Comparison of ENCODE assay signal across 10 cellular contexts in genomic region chr10:24748214-24748613, GRCh38.
"Had no signal": no experiment of that assay in that cellular context is flagged by ENCODE, and none has a peak within 500 bp of the region (broad histone marks: within the 10 kb centered on the region; RNA-seq: fewer than 3 reads in every experiment).

No MANE protein-coding gene starts in this region.

- DNase-seq: GM23248, GOT3, H7, H9, HCEC 1CT, HFFc6 had no signal

- H3K36me3 ChIP-seq: HAP-1 had no signal

- H3K4me3 ChIP-seq: GM23248, GM23338, HAP-1 had no signal

- H3K4me2 ChIP-seq: GM23338 had no signal

- ATAC-seq: GM23338, HCT116 had no signal

- H3K27ac ChIP-seq: GM23248 had no signal

- H3K9me3 ChIP-seq: HAP-1 had no signal

- H2AFZ ChIP-seq: GM23248, GM23338 had no signal

- FAIRE-seq: H1 had no signal

- H3K4me1 ChIP-seq: HAP-1 had no signal

- H3K9ac ChIP-seq: GM23248 had no signal
